In the genomic region with DNA sequence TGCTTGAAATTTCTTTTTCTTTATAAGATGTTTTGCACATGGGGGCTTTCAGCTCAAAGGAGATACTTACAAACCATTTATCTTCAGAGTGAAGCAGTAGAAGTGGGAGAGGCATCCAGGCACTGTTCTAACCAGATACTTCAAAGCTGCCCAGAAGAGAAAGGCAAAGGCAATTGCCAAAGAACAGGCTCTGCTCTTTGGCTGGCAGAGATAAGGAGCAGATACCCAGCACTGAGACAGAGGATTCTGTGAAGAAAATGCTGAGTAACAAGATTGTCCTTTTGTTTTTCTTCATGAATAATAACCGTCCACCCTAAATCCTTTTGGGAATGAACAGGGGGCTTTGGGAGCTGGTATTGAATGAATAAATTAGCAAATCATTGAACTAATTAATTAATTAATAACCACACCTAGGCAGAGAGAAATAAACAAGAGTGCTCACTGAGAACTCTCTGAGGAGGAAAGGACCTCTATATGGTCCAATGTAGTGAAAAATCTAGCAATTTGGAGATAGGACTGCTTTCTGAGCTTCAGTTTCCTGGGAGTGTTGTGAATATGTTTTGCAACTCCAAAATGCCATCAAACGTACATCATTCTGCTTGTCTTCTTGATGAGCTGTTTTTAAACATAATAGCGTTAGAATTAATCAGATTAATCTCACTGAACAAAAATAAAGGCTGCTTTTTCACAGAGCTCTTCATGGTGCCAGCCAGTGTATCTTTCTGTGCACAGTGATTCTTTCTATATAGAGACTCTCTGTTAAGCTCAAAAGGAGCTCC, we compare ENCODE assay signal across 1 cellular context.
TF ChIP-seq lines count a peak whose summit lies in the region.

No MANE protein-coding gene starts in this region.

TF ChIP-seq in K562, 482 proteins besides CTCF, POLR2A, EP300 and RAD21 (continued from another document and continues in another):
- TF ChIP-seq, protein P1, sequence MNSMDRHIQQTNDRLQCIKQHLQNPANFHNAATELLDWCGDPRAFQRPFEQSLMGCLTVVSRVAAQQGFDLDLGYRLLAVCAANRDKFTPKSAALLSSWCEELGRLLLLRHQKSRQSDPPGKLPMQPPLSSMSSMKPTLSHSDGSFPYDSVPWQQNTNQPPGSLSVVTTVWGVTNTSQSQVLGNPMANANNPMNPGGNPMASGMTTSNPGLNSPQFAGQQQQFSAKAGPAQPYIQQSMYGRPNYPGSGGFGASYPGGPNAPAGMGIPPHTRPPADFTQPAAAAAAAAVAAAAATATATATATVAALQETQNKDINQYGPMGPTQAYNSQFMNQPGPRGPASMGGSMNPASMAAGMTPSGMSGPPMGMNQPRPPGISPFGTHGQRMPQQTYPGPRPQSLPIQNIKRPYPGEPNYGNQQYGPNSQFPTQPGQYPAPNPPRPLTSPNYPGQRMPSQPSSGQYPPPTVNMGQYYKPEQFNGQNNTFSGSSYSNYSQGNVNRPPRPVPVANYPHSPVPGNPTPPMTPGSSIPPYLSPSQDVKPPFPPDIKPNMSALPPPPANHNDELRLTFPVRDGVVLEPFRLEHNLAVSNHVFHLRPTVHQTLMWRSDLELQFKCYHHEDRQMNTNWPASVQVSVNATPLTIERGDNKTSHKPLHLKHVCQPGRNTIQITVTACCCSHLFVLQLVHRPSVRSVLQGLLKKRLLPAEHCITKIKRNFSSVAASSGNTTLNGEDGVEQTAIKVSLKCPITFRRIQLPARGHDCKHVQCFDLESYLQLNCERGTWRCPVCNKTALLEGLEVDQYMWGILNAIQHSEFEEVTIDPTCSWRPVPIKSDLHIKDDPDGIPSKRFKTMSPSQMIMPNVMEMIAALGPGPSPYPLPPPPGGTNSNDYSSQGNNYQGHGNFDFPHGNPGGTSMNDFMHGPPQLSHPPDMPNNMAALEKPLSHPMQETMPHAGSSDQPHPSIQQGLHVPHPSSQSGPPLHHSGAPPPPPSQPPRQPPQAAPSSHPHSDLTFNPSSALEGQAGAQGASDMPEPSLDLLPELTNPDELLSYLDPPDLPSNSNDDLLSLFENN (IDR thresholded peaks at IDR 0.05; ENCODE audit: low read depth in 2 of 2, low read length in 2 of 2): 0 out of 4 replicates have a peak, but pooled peaks of 1 of the 2 experiments have one; percentile 47
- TF ChIP-seq ZC3H8 (IDR thresholded peaks at IDR 0.05): no peak
- no peak for TF ChIP-seq ZBTB7A (IDR thresholded peaks at IDR 0.05; ENCODE audit: borderline replicate concordance, control insufficient read depth, low read depth, low read length)
- TF ChIP-seq HNRNPLL (IDR thresholded peaks at IDR 0.05; ENCODE audit: low read depth, low read length, poor library complexity, severe bottlenecking): no peak
- TF ChIP-seq MAZ (CRISPR knock-in tag; conservative IDR thresholded peaks at IDR 0.05 in 1 of 2, IDR thresholded peaks at IDR 0.05 in 1 of 2): 0 out of 4 replicates have a peak, but pooled peaks of 1 of the 2 experiments have one; percentile 9
- TF ChIP-seq ZKSCAN1 (IDR thresholded peaks at IDR 0.05; ENCODE audit: low read depth, low read length): peak; percentile 75; the same call in 1 of the 2 replicates
- TF ChIP-seq DACH1 (IDR thresholded peaks at IDR 0.05; ENCODE audit: partially characterized antibody): peak; percentile 81
- TF ChIP-seq, protein P2, sequence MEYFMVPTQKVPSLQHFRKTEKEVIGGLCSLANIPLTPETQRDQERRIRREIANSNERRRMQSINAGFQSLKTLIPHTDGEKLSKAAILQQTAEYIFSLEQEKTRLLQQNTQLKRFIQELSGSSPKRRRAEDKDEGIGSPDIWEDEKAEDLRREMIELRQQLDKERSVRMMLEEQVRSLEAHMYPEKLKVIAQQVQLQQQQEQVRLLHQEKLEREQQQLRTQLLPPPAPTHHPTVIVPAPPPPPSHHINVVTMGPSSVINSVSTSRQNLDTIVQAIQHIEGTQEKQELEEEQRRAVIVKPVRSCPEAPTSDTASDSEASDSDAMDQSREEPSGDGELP (CRISPR knock-in tag; IDR thresholded peaks at IDR 0.05; ENCODE audit: borderline replicate concordance): no peak
- peak; percentile 43; the same call in 1 of the 2 replicates for TF ChIP-seq CTBP1 (IDR thresholded peaks at IDR 0.05; ENCODE audit: borderline replicate concordance)
- TF ChIP-seq, protein P3, sequence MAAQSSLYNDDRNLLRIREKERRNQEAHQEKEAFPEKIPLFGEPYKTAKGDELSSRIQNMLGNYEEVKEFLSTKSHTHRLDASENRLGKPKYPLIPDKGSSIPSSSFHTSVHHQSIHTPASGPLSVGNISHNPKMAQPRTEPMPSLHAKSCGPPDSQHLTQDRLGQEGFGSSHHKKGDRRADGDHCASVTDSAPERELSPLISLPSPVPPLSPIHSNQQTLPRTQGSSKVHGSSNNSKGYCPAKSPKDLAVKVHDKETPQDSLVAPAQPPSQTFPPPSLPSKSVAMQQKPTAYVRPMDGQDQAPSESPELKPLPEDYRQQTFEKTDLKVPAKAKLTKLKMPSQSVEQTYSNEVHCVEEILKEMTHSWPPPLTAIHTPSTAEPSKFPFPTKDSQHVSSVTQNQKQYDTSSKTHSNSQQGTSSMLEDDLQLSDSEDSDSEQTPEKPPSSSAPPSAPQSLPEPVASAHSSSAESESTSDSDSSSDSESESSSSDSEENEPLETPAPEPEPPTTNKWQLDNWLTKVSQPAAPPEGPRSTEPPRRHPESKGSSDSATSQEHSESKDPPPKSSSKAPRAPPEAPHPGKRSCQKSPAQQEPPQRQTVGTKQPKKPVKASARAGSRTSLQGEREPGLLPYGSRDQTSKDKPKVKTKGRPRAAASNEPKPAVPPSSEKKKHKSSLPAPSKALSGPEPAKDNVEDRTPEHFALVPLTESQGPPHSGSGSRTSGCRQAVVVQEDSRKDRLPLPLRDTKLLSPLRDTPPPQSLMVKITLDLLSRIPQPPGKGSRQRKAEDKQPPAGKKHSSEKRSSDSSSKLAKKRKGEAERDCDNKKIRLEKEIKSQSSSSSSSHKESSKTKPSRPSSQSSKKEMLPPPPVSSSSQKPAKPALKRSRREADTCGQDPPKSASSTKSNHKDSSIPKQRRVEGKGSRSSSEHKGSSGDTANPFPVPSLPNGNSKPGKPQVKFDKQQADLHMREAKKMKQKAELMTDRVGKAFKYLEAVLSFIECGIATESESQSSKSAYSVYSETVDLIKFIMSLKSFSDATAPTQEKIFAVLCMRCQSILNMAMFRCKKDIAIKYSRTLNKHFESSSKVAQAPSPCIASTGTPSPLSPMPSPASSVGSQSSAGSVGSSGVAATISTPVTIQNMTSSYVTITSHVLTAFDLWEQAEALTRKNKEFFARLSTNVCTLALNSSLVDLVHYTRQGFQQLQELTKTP (IDR thresholded peaks at IDR 0.05; ENCODE audit: low read depth in 1 of 2, partially characterized antibody in 2 of 2): no peak
- TF ChIP-seq, protein P4, sequence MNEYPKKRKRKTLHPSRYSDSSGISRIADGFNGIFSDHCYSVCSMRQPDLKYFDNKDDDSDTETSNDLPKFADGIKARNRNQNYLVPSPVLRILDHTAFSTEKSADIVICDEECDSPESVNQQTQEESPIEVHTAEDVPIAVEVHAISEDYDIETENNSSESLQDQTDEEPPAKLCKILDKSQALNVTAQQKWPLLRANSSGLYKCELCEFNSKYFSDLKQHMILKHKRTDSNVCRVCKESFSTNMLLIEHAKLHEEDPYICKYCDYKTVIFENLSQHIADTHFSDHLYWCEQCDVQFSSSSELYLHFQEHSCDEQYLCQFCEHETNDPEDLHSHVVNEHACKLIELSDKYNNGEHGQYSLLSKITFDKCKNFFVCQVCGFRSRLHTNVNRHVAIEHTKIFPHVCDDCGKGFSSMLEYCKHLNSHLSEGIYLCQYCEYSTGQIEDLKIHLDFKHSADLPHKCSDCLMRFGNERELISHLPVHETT (CRISPR knock-in tag; conservative IDR thresholded peaks at IDR 0.05 in 1 of 2, IDR thresholded peaks at IDR 0.05 in 1 of 2): peak in 1 of 2 experiments; percentile 73; a peak in 2 of 4 replicates
- peak; percentile 64; the same call in 1 of the 2 replicates for TF ChIP-seq SMAD4 (CRISPR knock-in tag; conservative IDR thresholded peaks at IDR 0.05)
- peak; percentile 62; the same call in 1 of the 2 replicates for TF ChIP-seq POLR2AphosphoS5 (IDR thresholded peaks at IDR 0.05; ENCODE audit: control insufficient read depth, insufficient read depth, low read depth, low read length)
- TF ChIP-seq KLF16 (IDR thresholded peaks at IDR 0.05): peak; percentile 25; the same call in 1 of the 2 replicates
- peak; percentile 91 for TF ChIP-seq DPF2 (IDR thresholded peaks at IDR 0.05)
- TF ChIP-seq ZNF79 (CRISPR knock-in tag; IDR thresholded peaks at IDR 0.05; ENCODE audit: low read depth): no peak
- TF ChIP-seq ARID1B (IDR thresholded peaks at IDR 0.05): peak; percentile 90
- peak; percentile 67 for TF ChIP-seq NFIC (IDR thresholded peaks at IDR 0.05)
- peak; percentile 82 for TF ChIP-seq GATAD2A (IDR thresholded peaks at IDR 0.05)
- TF ChIP-seq, protein P5, sequence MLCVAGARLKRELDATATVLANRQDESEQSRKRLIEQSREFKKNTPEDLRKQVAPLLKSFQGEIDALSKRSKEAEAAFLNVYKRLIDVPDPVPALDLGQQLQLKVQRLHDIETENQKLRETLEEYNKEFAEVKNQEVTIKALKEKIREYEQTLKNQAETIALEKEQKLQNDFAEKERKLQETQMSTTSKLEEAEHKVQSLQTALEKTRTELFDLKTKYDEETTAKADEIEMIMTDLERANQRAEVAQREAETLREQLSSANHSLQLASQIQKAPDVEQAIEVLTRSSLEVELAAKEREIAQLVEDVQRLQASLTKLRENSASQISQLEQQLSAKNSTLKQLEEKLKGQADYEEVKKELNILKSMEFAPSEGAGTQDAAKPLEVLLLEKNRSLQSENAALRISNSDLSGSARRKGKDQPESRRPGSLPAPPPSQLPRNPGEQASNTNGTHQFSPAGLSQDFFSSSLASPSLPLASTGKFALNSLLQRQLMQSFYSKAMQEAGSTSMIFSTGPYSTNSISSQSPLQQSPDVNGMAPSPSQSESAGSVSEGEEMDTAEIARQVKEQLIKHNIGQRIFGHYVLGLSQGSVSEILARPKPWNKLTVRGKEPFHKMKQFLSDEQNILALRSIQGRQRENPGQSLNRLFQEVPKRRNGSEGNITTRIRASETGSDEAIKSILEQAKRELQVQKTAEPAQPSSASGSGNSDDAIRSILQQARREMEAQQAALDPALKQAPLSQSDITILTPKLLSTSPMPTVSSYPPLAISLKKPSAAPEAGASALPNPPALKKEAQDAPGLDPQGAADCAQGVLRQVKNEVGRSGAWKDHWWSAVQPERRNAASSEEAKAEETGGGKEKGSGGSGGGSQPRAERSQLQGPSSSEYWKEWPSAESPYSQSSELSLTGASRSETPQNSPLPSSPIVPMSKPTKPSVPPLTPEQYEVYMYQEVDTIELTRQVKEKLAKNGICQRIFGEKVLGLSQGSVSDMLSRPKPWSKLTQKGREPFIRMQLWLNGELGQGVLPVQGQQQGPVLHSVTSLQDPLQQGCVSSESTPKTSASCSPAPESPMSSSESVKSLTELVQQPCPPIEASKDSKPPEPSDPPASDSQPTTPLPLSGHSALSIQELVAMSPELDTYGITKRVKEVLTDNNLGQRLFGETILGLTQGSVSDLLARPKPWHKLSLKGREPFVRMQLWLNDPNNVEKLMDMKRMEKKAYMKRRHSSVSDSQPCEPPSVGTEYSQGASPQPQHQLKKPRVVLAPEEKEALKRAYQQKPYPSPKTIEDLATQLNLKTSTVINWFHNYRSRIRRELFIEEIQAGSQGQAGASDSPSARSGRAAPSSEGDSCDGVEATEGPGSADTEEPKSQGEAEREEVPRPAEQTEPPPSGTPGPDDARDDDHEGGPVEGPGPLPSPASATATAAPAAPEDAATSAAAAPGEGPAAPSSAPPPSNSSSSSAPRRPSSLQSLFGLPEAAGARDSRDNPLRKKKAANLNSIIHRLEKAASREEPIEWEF (CRISPR knock-in tag; IDR thresholded peaks at IDR 0.05): 0 out of 2 replicates have a peak, but pooled peaks have one; percentile 31
- peak; percentile 53; the same call in 1 of the 2 replicates for TF ChIP-seq MTA2 (IDR thresholded peaks at IDR 0.05; ENCODE audit: low read depth)
- TF ChIP-seq KDM4B (IDR thresholded peaks at IDR 0.05; ENCODE audit: borderline replicate concordance in 2 of 2, low read depth in 1 of 2): no peak
- peak; percentile 82; the same call in 1 of the 2 replicates for TF ChIP-seq MTA3 (IDR thresholded peaks at IDR 0.05; ENCODE audit: borderline replicate concordance)
- TF ChIP-seq CHD4 (IDR thresholded peaks at IDR 0.05; ENCODE audit: insufficient read depth, insufficient replicate concordance, low read depth, low read length, poor library complexity, severe bottlenecking): no peak
- TF ChIP-seq MAFK (IDR thresholded peaks at IDR 0.05; ENCODE audit: low read length): peak; percentile 68; the same call in 1 of the 2 replicates
- no peak for TF ChIP-seq ZNF311 (CRISPR knock-in tag; IDR thresholded peaks at IDR 0.05)
- no peak for TF ChIP-seq ZNF695 (CRISPR knock-in tag; IDR thresholded peaks at IDR 0.05)
- TF ChIP-seq NCOR1 (IDR thresholded peaks at IDR 0.05): peak; percentile 84
- no peak for TF ChIP-seq RBM39 (optimal IDR thresholded peaks at IDR 0.05; ENCODE audit: low read depth, low read length)
- TF ChIP-seq ZFX (CRISPR knock-in tag; IDR thresholded peaks at IDR 0.05): no peak
- TF ChIP-seq, protein P6, sequence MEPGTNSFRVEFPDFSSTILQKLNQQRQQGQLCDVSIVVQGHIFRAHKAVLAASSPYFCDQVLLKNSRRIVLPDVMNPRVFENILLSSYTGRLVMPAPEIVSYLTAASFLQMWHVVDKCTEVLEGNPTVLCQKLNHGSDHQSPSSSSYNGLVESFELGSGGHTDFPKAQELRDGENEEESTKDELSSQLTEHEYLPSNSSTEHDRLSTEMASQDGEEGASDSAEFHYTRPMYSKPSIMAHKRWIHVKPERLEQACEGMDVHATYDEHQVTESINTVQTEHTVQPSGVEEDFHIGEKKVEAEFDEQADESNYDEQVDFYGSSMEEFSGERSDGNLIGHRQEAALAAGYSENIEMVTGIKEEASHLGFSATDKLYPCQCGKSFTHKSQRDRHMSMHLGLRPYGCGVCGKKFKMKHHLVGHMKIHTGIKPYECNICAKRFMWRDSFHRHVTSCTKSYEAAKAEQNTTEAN (CRISPR knock-in tag; IDR thresholded peaks at IDR 0.05): no peak
- no peak for TF ChIP-seq KLF10 (CRISPR knock-in tag; IDR thresholded peaks at IDR 0.05)
- TF ChIP-seq, protein P7, sequence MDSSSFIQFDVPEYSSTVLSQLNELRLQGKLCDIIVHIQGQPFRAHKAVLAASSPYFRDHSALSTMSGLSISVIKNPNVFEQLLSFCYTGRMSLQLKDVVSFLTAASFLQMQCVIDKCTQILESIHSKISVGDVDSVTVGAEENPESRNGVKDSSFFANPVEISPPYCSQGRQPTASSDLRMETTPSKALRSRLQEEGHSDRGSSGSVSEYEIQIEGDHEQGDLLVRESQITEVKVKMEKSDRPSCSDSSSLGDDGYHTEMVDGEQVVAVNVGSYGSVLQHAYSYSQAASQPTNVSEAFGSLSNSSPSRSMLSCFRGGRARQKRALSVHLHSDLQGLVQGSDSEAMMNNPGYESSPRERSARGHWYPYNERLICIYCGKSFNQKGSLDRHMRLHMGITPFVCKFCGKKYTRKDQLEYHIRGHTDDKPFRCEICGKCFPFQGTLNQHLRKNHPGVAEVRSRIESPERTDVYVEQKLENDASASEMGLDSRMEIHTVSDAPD (CRISPR knock-in tag; IDR thresholded peaks at IDR 0.05): 0 out of 2 replicates have a peak, but pooled peaks have one; percentile 20
- TF ChIP-seq ZNF263 (CRISPR knock-in tag; IDR thresholded peaks at IDR 0.05; ENCODE audit: borderline replicate concordance): no peak
- TF ChIP-seq CHD2 (IDR thresholded peaks at IDR 0.05; ENCODE audit: low read depth, low read length): no peak
